ENCODE assay signal across 12 cellular contexts in the genomic region with DNA sequence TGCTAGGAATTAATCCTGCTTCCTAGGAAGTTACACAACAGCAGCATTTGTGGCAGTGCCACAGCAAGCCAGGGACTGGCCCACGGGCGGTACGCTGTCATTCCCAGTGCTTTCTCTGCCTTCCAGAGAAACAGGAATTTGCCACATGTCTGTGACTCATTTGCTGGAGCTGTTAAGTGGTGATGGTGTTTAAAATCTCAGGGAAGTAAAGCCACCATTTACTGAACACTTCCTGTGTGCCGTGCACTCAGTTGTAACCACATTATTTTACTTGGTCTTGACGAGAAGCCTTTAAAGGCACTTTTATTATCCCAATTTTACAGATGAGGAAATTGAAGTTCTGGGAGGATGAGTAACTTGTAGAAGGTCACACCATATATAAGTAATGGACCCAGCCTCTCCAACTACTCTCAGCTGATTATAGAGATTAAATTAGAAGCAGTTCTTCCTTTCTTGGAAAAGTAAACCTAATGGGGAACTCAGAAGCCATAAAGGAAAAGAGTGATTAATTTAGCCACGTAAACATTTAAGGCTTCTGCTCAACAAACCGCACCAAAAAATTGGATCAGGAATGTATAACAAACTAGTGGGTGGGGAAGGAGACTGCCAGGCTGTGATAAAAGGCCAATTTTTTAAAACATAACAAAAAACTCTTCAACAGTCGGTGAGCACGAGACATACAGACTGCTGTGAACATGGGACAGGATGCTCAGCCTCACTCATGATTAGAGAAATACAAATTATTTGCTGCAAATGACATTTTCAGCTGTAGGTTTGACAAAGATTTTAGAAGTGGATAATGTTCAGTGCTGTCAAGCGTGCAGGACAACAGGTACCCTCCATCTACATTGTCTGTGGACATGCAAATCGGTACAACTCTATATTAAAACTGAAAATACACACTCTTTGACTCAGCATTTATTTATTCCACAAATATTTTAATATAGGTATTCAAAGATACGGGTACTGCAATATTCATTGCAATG.
DNase-seq lines count a peak whose midpoint lies in the region; ATAC-seq, FAIRE-seq and TF ChIP-seq lines count a peak whose summit lies in the region.
"Had no signal": no experiment of that assay in that cellular context is flagged by ENCODE, and none has a peak within 500 bp of the region (broad histone marks: within the 10 kb centered on the region; RNA-seq: fewer than 3 reads in every experiment).

No MANE protein-coding gene starts in this region.

- no peak overlapping the region for H3K9ac ChIP-seq in GM12878 (ENCODE audit: control insufficient read depth, insufficient read depth, low read length)
- H3K9ac ChIP-seq: parathyroid adenoma had no signal

- no peak for TF ChIP-seq EP300 in GM12878 (IDR thresholded peaks at IDR 0.05; ENCODE audit: borderline replicate concordance in 1 of 2, control insufficient read depth in 1 of 2, low read depth in 2 of 2, low read length in 2 of 2)

- no peak for ATAC-seq in GM12878
- peak; percentile 49 for ATAC-seq in memory B cell (ENCODE audit: low read depth)
- ATAC-seq in GM18868 (IDR thresholded peaks at IDR 0.05; ENCODE audit: unreplicated experiment) = no peak
- ATAC-seq in HG03095 (IDR thresholded peaks at IDR 0.05; ENCODE audit: unreplicated experiment) = no peak
- no peak for ATAC-seq in HG02678 (IDR thresholded peaks at IDR 0.05; ENCODE audit: unreplicated experiment)
- ATAC-seq: activated T-cell treated with anti-CD3 and anti-CD28 coated beads, Interleukin-2, amount 50 U/mL, for 72 hours had no signal

- no peaks in the 10 kb centered on the region for H3K79me2 ChIP-seq in GM12878 (ENCODE audit: control insufficient read depth, insufficient read depth, low read length)

- intact Hi-C loops in GM12878 (cut with micrococcal nuclease; ENCODE audit: unreplicated experiment) = no loop called here

- SMC1A ChIA-PET in GM12878 (lab: Charles Lee; ENCODE audit: uncharacterized antibody, unreplicated experiment) = interaction anchor here (1.5 kb wide), 1 partner anchor 24 kb away, joined by 3 read pairs; no protein-coding TSS in a partner anchor

- in situ Hi-C loops in KBM-7 (cut with MboI; ENCODE audit: low pct_unique_long_range_greater_than_20kb, low sequenced_read_pairs) = no loop called here
- in situ Hi-C loops in GM12878 (cut with MboI) = no loop called here

- peaks cover 3% of the 10 kb centered on the region for H3K9me3 Mint-ChIP-seq in memory B cell

- H3K4me3 Mint-ChIP-seq in memory B cell = peak overlapping the region; percentile 44
- H3K4me3 Mint-ChIP-seq: activated T-cell treated with anti-CD3 and anti-CD28 coated beads, Interleukin-2, amount 50 U/mL, for 72 hours had no signal

- no peaks in the 10 kb centered on the region; the same call in 2 of the 3 replicates for H3K9me3 ChIP-seq in GM12878 (replicated peaks; ENCODE audit: control insufficient read depth, insufficient read depth, low read length)

- no peak overlapping the region for H3K27ac ChIP-seq in GM12878 (ENCODE audit: control insufficient read depth, insufficient read depth)
- H3K27ac ChIP-seq: parathyroid adenoma had no signal

- 30% methylated on average over 12 of the region's 12 CpGs for WGBS in GM12878 (ENCODE audit: insufficient coverage, insufficient replicate concordance, low lambda C conversion rate, missing lambda C conversion rate)

- H3K4me2 ChIP-seq in GM12878 (ENCODE audit: control insufficient read depth, insufficient read depth) = peak overlapping the region; percentile 63

- no peaks in the 10 kb centered on the region for H3K36me3 ChIP-seq in GM12878 (ENCODE audit: control insufficient read depth in 2 of 2, insufficient read depth in 2 of 2, low read length in 1 of 2)

- peak; percentile 31 for FAIRE-seq in GM12878 (lab: Jason Lieb, UNC)

- no peaks in the 10 kb centered on the region for H3K27me3 Mint-ChIP-seq in memory B cell

- H3K36me3 Mint-ChIP-seq in memory B cell = peaks cover 10% of the 10 kb centered on the region

- peaks cover 22% of the 10 kb centered on the region for H3K4me1 Mint-ChIP-seq in memory B cell

- CTCF ChIA-PET in GM12878 (lab: Yijun Ruan, JAX) = no interaction called here

- H2AFZ ChIP-seq in GM12878 (ENCODE audit: control insufficient read depth, low read depth, low read length) = no peak overlapping the region; the same call in 1 of the 2 replicates
- H2AFZ ChIP-seq: parathyroid adenoma had no signal

- DNase-seq in AG10803 (ENCODE audit: low read depth) (peak; percentile 94), KBM-7 (peak; percentile 83), GM12878 (ENCODE audit: low read depth, low spot score) (no peak), memory B cell (ENCODE audit: low spot score in 2 of 2) (no peak), DMS153 (lab: John Stamatoyannopoulos, UW) (no peak)
- DNase-seq: activated T-cell treated with anti-CD3 and anti-CD28 coated beads, Interleukin-2, amount 50 U/mL, for 72 hours; DMS53; erythroblast had no signal

- TF ChIP-seq CTCF in AG10803 (conservative IDR thresholded peaks at IDR 0.05; ENCODE audit: low read length) = no peak
- no peak for TF ChIP-seq CTCF in GM12878 (IDR thresholded peaks at IDR 0.05 in 2 of 3, conservative IDR thresholded peaks at IDR 0.05 in 1 of 3; ENCODE audit: control insufficient read depth in 2 of 3, extremely low read depth in 1 of 3, insufficient read depth in 1 of 3, low read depth in 3 of 3, low read length in 3 of 3)

- H3K27ac Mint-ChIP-seq in memory B cell = peak overlapping the region; percentile 79
- H3K27ac Mint-ChIP-seq: activated T-cell treated with anti-CD3 and anti-CD28 coated beads, Interleukin-2, amount 50 U/mL, for 72 hours had no signal

- RAD21 ChIA-PET in GM12878 (lab: Charles Lee; ENCODE audit: unreplicated experiment) = no interaction called here

- H3K4me3 ChIP-seq in AG10803 (ENCODE audit: low read length) (peak overlapping the region; percentile 17), GM12878 (no peak overlapping the region)

- POLR2A ChIA-PET in GM12878 (lab: Charles Lee) = no interaction called here

- no peak for TF ChIP-seq POLR2A in GM12878 (IDR thresholded peaks at IDR 0.05; ENCODE audit: low read depth, low read length)

- no TSS peak for BruUV-seq in GM12878 (replicated peaks; lab: Mats Ljungman, UMichigan)

- no peaks in the 10 kb centered on the region for H4K20me1 ChIP-seq in GM12878 (ENCODE audit: control insufficient read depth, insufficient read depth)

- no peak for TF ChIP-seq RAD21 in GM12878 (IDR thresholded peaks at IDR 0.05; ENCODE audit: insufficient read depth, low read depth, low read length)

- no peaks in the 10 kb centered on the region for H3K27me3 ChIP-seq in GM12878 (replicated peaks in 1 of 2; ENCODE audit: control insufficient read depth in 2 of 2, insufficient read depth in 2 of 2, low read length in 1 of 2)

- H3K4me1 ChIP-seq in GM12878 (ENCODE audit: control insufficient read depth, insufficient read depth, low read length) = peaks cover 11% of the 10 kb centered on the region

TF ChIP-seq in GM12878, 131 proteins besides CTCF, POLR2A, EP300 and RAD21:
- TF ChIP-seq EED (IDR thresholded peaks at IDR 0.05; ENCODE audit: low read depth) (0 out of 2 replicates have a peak, but pooled peaks have one; percentile 28), RUNX3 (IDR thresholded peaks at IDR 0.05; ENCODE audit: low read length) (peak; percentile 21; the same call in 1 of the 2 replicates), CHD4 (IDR thresholded peaks at IDR 0.05) (no peak)

Comparison
In these comparisons a context has a peak if more than half of its experiments do, and no peak if none do; other contexts are left out.
1. DNase-seq: peak in AG10803 (single experiment) and KBM-7 (single experiment); none in GM12878 (single experiment), memory B cell (0 of 2) and DMS153 (single experiment).